22 cellular contexts compared by ENCODE assay signal in genomic region chr11:134751161-134751560, GRCh38.
"Had no signal": no experiment of that assay in that cellular context is flagged by ENCODE, and none has a peak within 500 bp of the region (broad histone marks: within the 10 kb centered on the region; RNA-seq: fewer than 3 reads in every experiment).

No MANE protein-coding gene starts in this region.

- H3K4me1 Mint-ChIP-seq: central memory CD8-positive, alpha-beta T cell; immature natural killer cell had no signal

- H3K9me3 ChIP-seq: neutrophil had no signal

- H3K27ac Mint-ChIP-seq: activated naive CD4-positive, alpha-beta T cell treated with anti-CD3 and anti-CD28 coated beads, Interleukin-2, amount 50 U/mL, for 72 hours; activated T-helper 2 cell treated with anti-CD3 and anti-CD28 coated beads, Interferon-gamma antibody, Interleukin-2, Interleukin-4, amounts not matched to agents 10 μg/mL and 5 μg/mL and 100 μg/mL, durations not matched to agents 14 hours and 24 hours and 36 hours; effector memory CD8-positive, alpha-beta T cell; immature natural killer cell; naive B cell; nephron progenitor cell had no signal

- ATAC-seq: activated naive CD4-positive, alpha-beta T cell treated with anti-CD3 and anti-CD28 coated beads, Interleukin-2, amount 50 U/mL, for 72 hours; effector memory CD8-positive, alpha-beta T cell; left lung; right cardiac atrium had no signal

- H3K36me3 Mint-ChIP-seq: activated naive CD4-positive, alpha-beta T cell treated with anti-CD3 and anti-CD28 coated beads, Interleukin-2, amount 50 U/mL, for 72 hours; immature natural killer cell; naive B cell had no signal

- H3K27ac ChIP-seq: breast epithelium, dorsolateral prefrontal cortex, left lung, neutrophil, parathyroid adenoma, tibial nerve had no signal

- H3K4me3 Mint-ChIP-seq: central memory CD8-positive, alpha-beta T cell; effector memory CD8-positive, alpha-beta T cell; immature natural killer cell; naive B cell; nephron progenitor cell had no signal

- DNase-seq: activated CD4-positive, alpha-beta T cell treated with anti-CD3 and anti-CD28 coated beads for 4 hours; activated CD4-positive, alpha-beta T cell treated with anti-CD3 and anti-CD28 coated beads, Interleukin-2, amount 50 U/mL, for 48 hours; activated T-cell treated with anti-CD3 and anti-CD28 coated beads, Interleukin-2, amount 50 U/mL, for 48 hours; dorsolateral prefrontal cortex; effector memory CD8-positive, alpha-beta T cell; foreskin fibroblast; hypothalamus; immature natural killer cell; left lung; naive B cell; nephron progenitor cell; right cardiac atrium; stimulated activated CD4-positive, alpha-beta T cell treated with anti-CD3 and anti-CD28 coated beads, Interleukin-2, amount 100 ng/mL, for 48 hours; stimulated activated naive CD4-positive, alpha-beta T cell treated with Interleukin-2 at 50 U/mL for 16 hours had no signal

- H3K36me3 ChIP-seq: breast epithelium, left lung, neutrophil, tibial nerve had no signal

- H3K27me3 ChIP-seq: neutrophil, tibial nerve had no signal

- H3K4me1 ChIP-seq: breast epithelium, left lung, parathyroid adenoma, tibial nerve had no signal

- H3K9me3 Mint-ChIP-seq: activated T-helper 2 cell treated with anti-CD3 and anti-CD28 coated beads, Interferon-gamma antibody, Interleukin-2, Interleukin-4, amounts not matched to agents 10 μg/mL and 5 μg/mL and 100 μg/mL, durations not matched to agents 14 hours and 24 hours and 36 hours; central memory CD8-positive, alpha-beta T cell; effector memory CD8-positive, alpha-beta T cell; immature natural killer cell had no signal

- H3K4me3 ChIP-seq: breast epithelium, dorsolateral prefrontal cortex, left lung, lung, tibial nerve had no signal
